In the genomic region with DNA sequence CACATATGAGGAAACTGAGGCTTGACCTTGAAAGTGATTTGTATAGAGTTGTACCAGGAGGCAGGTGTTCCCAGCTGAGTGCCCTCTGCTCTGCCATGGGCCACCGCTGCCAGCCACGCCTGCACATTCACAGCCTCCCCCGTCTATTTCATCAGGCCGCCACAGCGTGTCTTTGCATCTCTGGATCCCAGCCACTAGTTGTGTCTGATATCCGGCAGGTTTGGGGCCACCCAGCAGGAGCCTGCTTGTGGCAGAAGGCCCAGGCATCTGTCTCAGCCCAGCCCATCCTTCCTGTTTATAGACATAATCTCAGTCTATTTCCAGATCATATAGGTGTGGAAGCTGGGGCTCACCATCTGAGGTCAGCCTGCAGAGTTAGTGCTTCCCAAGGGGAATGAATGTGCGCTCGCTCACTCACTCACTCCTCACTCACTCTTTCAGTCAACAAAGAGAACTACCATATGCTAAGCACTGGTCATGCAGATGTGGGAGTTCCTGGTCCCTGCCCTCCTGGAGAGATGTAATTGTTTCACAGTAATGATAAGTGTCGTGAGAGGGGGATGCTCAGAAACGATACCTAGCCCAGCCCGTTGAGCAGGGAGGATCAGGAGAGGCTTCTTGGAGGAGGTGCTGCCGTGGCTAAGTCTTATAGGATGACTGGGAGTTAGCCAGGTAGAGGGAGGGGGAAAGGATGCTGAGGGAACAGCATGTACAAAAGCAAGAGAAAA, we compare ENCODE assay signal across 8 cellular contexts.
DNase-seq lines count a peak whose midpoint lies in the region; ATAC-seq lines count a peak whose summit lies in the region.

No MANE protein-coding gene starts in this region.

- no peak overlapping the region for H3K4me2 ChIP-seq in mesendoderm (ENCODE audit: low read length)

- no peak overlapping the region for H3K27ac ChIP-seq in mesendoderm (ENCODE audit: low read depth, low read length)

- H3K27me3 ChIP-seq in mesendoderm (ENCODE audit: insufficient read depth, low read length, poor library complexity): no peaks in the 10 kb centered on the region

- DNase-seq in COR-L47 (lab: John Stamatoyannopoulos, UW) (peak; percentile 75), NCI-H524 (lab: John Stamatoyannopoulos, UW) (peak; percentile 42 to 86), mesendoderm (peak; percentile 51), dedifferentiated amniotic fluid mesenchymal stem cell (ENCODE audit: extremely low spot score) (no peak), nucleus accumbens (lab: John Stamatoyannopoulos, UW) (no peak), AG20443 (ENCODE audit: low spot score) (no peak)
- peak; percentile 29 for DNase-seq in activated naive CD8-positive, alpha-beta T cell treated with anti-CD3 and anti-CD28 coated beads for 36 hours

- no peak overlapping the region for H2BK15ac ChIP-seq in mesendoderm (replicated peaks; ENCODE audit: low read depth)

- H3K56ac ChIP-seq in mesendoderm (ENCODE audit: low read length): no peak overlapping the region

- H3K4me3 Mint-ChIP-seq in activated naive CD8-positive, alpha-beta T cell treated with anti-CD3 and anti-CD28 coated beads for 36 hours: no peak overlapping the region

- H3K4me3 ChIP-seq in mesendoderm (ENCODE audit: low read length): no peak overlapping the region

- H4K5ac ChIP-seq in mesendoderm (ENCODE audit: low read length): no peak overlapping the region

- H3K4ac ChIP-seq in mesendoderm (ENCODE audit: low read depth, low read length): no peak overlapping the region

- no peak overlapping the region for H3K9ac ChIP-seq in mesendoderm (ENCODE audit: low read length)

- no peaks in the 10 kb centered on the region for H3K9me3 Mint-ChIP-seq in activated naive CD8-positive, alpha-beta T cell treated with anti-CD3 and anti-CD28 coated beads for 36 hours

- H3K36me3 ChIP-seq in mesendoderm (ENCODE audit: control insufficient read depth, insufficient read depth, low read length): no peaks in the 10 kb centered on the region

- no peak overlapping the region for H4K8ac ChIP-seq in mesendoderm (ENCODE audit: low read depth, low read length)

- no peaks in the 10 kb centered on the region for H3K36me3 Mint-ChIP-seq in activated naive CD8-positive, alpha-beta T cell treated with anti-CD3 and anti-CD28 coated beads for 36 hours

- peaks cover 39% of the 10 kb centered on the region for H3K4me1 Mint-ChIP-seq in activated naive CD8-positive, alpha-beta T cell treated with anti-CD3 and anti-CD28 coated beads for 36 hours

- ATAC-seq in GM21390 (IDR thresholded peaks at IDR 0.05; ENCODE audit: unreplicated experiment): no peak

- peak overlapping the region; percentile 27 for H3K27ac Mint-ChIP-seq in activated naive CD8-positive, alpha-beta T cell treated with anti-CD3 and anti-CD28 coated beads for 36 hours

- H3K4me1 ChIP-seq in mesendoderm (ENCODE audit: control insufficient read depth, low read depth, low read length): peaks cover 2% of the 10 kb centered on the region

- no peak overlapping the region for H2BK120ac ChIP-seq in mesendoderm (ENCODE audit: low read depth, low read length)

- no peak overlapping the region for H3K23ac ChIP-seq in mesendoderm (ENCODE audit: low read length)

- H2BK5ac ChIP-seq in mesendoderm (ENCODE audit: low read length): no peak overlapping the region

- H3K18ac ChIP-seq in mesendoderm (ENCODE audit: low read length): no peak overlapping the region

- H2AK5ac ChIP-seq in mesendoderm (ENCODE audit: low read length): no peak overlapping the region

- WGBS in mesendoderm (ENCODE audit: extremely low coverage, insufficient coverage, low lambda C conversion rate): no CpG with 5 or more reads among the region's 12 CpGs

- no peaks in the 10 kb centered on the region for H3K79me1 ChIP-seq in mesendoderm (ENCODE audit: low read length)

- H3K79me2 ChIP-seq in mesendoderm (ENCODE audit: control insufficient read depth, insufficient read depth, low read length): no peaks in the 10 kb centered on the region

- no peaks in the 10 kb centered on the region for H3K27me3 Mint-ChIP-seq in activated naive CD8-positive, alpha-beta T cell treated with anti-CD3 and anti-CD28 coated beads for 36 hours

Comparison
In these comparisons a context has a peak if more than half of its experiments do, and no peak if none do; other contexts are left out.
1. DNase-seq: peak in COR-L47 (single experiment), NCI-H524 (2 of 2), activated naive CD8-positive, alpha-beta T cell treated with anti-CD3 and anti-CD28 coated beads for 36 hours (single experiment) and mesendoderm (single experiment); none in dedifferentiated amniotic fluid mesenchymal stem cell (single experiment), nucleus accumbens (0 of 56) and AG20443 (single experiment).